19 cellular contexts compared by ENCODE assay signal in genomic region chr5:169512385-169512784, GRCh38.
"Had no signal": no experiment of that assay in that cellular context is flagged by ENCODE, and none has a peak within 500 bp of the region (broad histone marks: within the 10 kb centered on the region; RNA-seq: fewer than 3 reads in every experiment).

No MANE protein-coding gene starts in this region.

- H3K4me2 ChIP-seq: smooth muscle cell had no signal

- H3K36me3 ChIP-seq: heart left ventricle, pancreas, tibial nerve had no signal

- H3K9me3 ChIP-seq: pancreas, testis, tibial nerve had no signal

- H3K4me3 ChIP-seq: heart left ventricle, pancreas, smooth muscle cell, testis, tibial nerve had no signal

- ATAC-seq: esophagus mucosa; heart left ventricle; left colon; pancreas; right cardiac atrium; stimulated activated naive B cell treated with anti-CD40 and anti-IgM and Interleukin-4, amounts not matched to agents 10 μg/mL and 1 μg/mL and 100 μg/mL, for 72 hours; stimulated activated naive CD8-positive, alpha-beta T cell treated with anti-CD3 and anti-CD28 coated beads, Interleukin-15, amount 100 ng/mL, for 72 hours had no signal

- FAIRE-seq: endometrium, frontal cortex, pancreas had no signal

- H3K27ac ChIP-seq: heart left ventricle, pancreas, testis, tibial nerve had no signal

- H3K4me1 ChIP-seq: heart left ventricle, pancreas, testis, tibial nerve had no signal

- DNase-seq: cortex of kidney; effector memory CD4-positive, alpha-beta T cell; heart left ventricle; hippocampal formation; left colon; naive B cell; occipital lobe; pancreas; right cardiac atrium; stimulated activated CD4-positive, alpha-beta T cell treated with anti-CD3 and anti-CD28 coated beads, Interleukin-4, amount 100 ng/mL, for 1 hour; stimulated activated CD8-positive, alpha-beta memory T cell treated with anti-CD3 and anti-CD28 coated beads, Interleukin-4, amount 100 ng/mL, for 48 hours; stimulated activated naive B cell treated with anti-CD40 and anti-IgM and Interleukin-4, amounts not matched to agents 10 μg/mL and 1 μg/mL and 100 μg/mL, for 72 hours; stimulated activated naive CD8-positive, alpha-beta T cell treated with anti-CD3 and anti-CD28 coated beads, Interleukin-15, amount 100 ng/mL, for 72 hours; testis had no signal

- H3K27me3 ChIP-seq: heart left ventricle, pancreas, testis, tibial nerve had no signal
